22 cellular contexts compared by ENCODE assay signal in the genomic region with DNA sequence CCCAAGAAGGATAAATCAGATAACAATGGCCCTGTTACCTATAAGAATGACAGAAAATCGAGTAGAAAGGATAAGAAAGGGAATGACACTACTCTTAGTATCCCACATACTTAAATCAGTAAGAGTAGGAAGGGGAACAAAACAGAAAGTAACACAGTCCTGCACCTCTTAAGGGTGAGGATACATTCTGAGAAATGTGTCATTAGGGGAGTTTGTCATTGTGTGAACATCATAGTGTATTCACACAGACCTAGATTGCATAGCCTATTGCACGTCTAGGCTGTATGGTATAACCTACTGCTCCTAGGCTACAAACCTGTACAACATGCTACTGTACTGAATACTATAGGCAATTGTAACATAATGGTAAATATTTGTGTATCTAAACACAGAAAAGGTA.
DNase-seq lines count a peak whose midpoint lies in the region; ATAC-seq and FAIRE-seq lines count a peak whose summit lies in the region.
"Had no signal": no experiment of that assay in that cellular context is flagged by ENCODE, and none has a peak within 500 bp of the region (broad histone marks: within the 10 kb centered on the region; RNA-seq: fewer than 3 reads in every experiment).

No MANE protein-coding gene starts in this region.

- DNase-seq in activated CD4-positive, alpha-beta T cell treated with anti-CD3 and anti-CD28 coated beads for 36 hours: no peak
- no peak for DNase-seq in activated CD4-positive, alpha-beta T cell treated with anti-CD3 and anti-CD28 coated beads, Interleukin-2, amount 50 U/mL, for 1 hour
- DNase-seq in stimulated activated naive CD8-positive, alpha-beta T cell treated with anti-CD3 and anti-CD28 coated beads, Interleukin-15, Interleukin-2, amounts not matched to agents 100 U/mL and 50 U/mL, for 24 hours: no peak
- DNase-seq in cardiac septum (ENCODE audit: low spot score) (no peak), NCI-H187 treated with DMSO at 0.1 percent for 48 hours (lab: John Stamatoyannopoulos, UW) (no peak), urothelium cell line (ENCODE audit: low spot score) (no peak)
- DNase-seq: ACHN; Caco-2; CD4-positive, alpha-beta T cell; HCEC 1CT; NCI-H1694; NCI-H2081 treated with DMSO at 0.1 percent for 48 hours; NCI-H2171 treated with DMSO at 0.1 percent for 48 hours; NCI-H524 treated with DMSO at 0.1 percent for 48 hours; NCI-H82; RPMI8226; SHP77 had no signal

- no peak for FAIRE-seq in urothelium cell line (lab: Jason Lieb, UNC)
- FAIRE-seq: GM12892 had no signal

- CTCF ChIA-PET in activated CD4-positive, alpha-beta T cell treated with anti-CD3 and anti-CD28 coated beads for 36 hours (lab: Charles Lee): no interaction called here

- H3K27me3 Mint-ChIP-seq in activated CD4-positive, alpha-beta T cell treated with anti-CD3 and anti-CD28 coated beads for 36 hours: peaks cover 5% of the 10 kb centered on the region
- peaks cover 7% of the 10 kb centered on the region for H3K27me3 Mint-ChIP-seq in activated T-helper 17 cell treated with anti-CD3 and anti-CD28 coated beads, Interleukin-2, amount 50 U/mL, for 72 hours
- H3K27me3 Mint-ChIP-seq: CD4-positive, alpha-beta T cell; IgD-negative memory B cell had no signal

- intact Hi-C loops in activated CD4-positive, alpha-beta T cell treated with anti-CD3 and anti-CD28 coated beads for 36 hours (cut with DNase I, micrococcal nuclease): no loop called here
- intact Hi-C loops in cardiac septum (cut with DNase I): no loop called here

- POLR2A ChIA-PET in activated CD4-positive, alpha-beta T cell treated with anti-CD3 and anti-CD28 coated beads for 36 hours (lab: Charles Lee): no interaction called here

- H3K36me3 Mint-ChIP-seq in activated CD4-positive, alpha-beta T cell treated with anti-CD3 and anti-CD28 coated beads for 36 hours (ENCODE audit: low read depth): no peaks in the 10 kb centered on the region
- H3K36me3 Mint-ChIP-seq in activated T-helper 17 cell treated with anti-CD3 and anti-CD28 coated beads, Interleukin-2, amount 50 U/mL, for 72 hours (ENCODE audit: low read depth): no peaks in the 10 kb centered on the region
- H3K36me3 Mint-ChIP-seq: IgD-negative memory B cell had no signal

- no peak overlapping the region for H3K4me3 Mint-ChIP-seq in activated CD4-positive, alpha-beta T cell treated with anti-CD3 and anti-CD28 coated beads for 36 hours
- H3K4me3 Mint-ChIP-seq in activated T-helper 17 cell treated with anti-CD3 and anti-CD28 coated beads, Interleukin-2, amount 50 U/mL, for 72 hours: no peak overlapping the region
- H3K4me3 Mint-ChIP-seq: CD4-positive, alpha-beta T cell; GM23338; IgD-negative memory B cell had no signal

- H3K27ac Mint-ChIP-seq in activated CD4-positive, alpha-beta T cell treated with anti-CD3 and anti-CD28 coated beads for 36 hours: no peak overlapping the region
- H3K27ac Mint-ChIP-seq in activated T-helper 17 cell treated with anti-CD3 and anti-CD28 coated beads, Interleukin-2, amount 50 U/mL, for 72 hours: no peak overlapping the region
- H3K27ac Mint-ChIP-seq: CD4-positive, alpha-beta T cell; GM23338; IgD-negative memory B cell had no signal

- ATAC-seq in activated CD4-positive, alpha-beta T cell treated with anti-CD3 and anti-CD28 coated beads for 36 hours: peak; percentile 94
- ATAC-seq in HG03378 (IDR thresholded peaks at IDR 0.05; ENCODE audit: unreplicated experiment): peak; percentile 53
- peak; percentile 67 for ATAC-seq in activated T-helper 17 cell treated with anti-CD3 and anti-CD28 coated beads, Interleukin-2, amount 50 U/mL, for 72 hours (replicated peaks)
- peak; percentile 57 for ATAC-seq in stimulated activated naive CD8-positive, alpha-beta T cell treated with anti-CD3 and anti-CD28 coated beads, Interleukin-15, Interleukin-2, amounts not matched to agents 100 U/mL and 50 U/mL, for 24 hours
- ATAC-seq: GM23338 had no signal

- H3K4me1 Mint-ChIP-seq in activated CD4-positive, alpha-beta T cell treated with anti-CD3 and anti-CD28 coated beads for 36 hours: no peaks in the 10 kb centered on the region
- no peaks in the 10 kb centered on the region for H3K4me1 Mint-ChIP-seq in activated T-helper 17 cell treated with anti-CD3 and anti-CD28 coated beads, Interleukin-2, amount 50 U/mL, for 72 hours

- H3K9me3 Mint-ChIP-seq in activated CD4-positive, alpha-beta T cell treated with anti-CD3 and anti-CD28 coated beads for 36 hours (ENCODE audit: low read depth): no peaks in the 10 kb centered on the region
- no peaks in the 10 kb centered on the region for H3K9me3 Mint-ChIP-seq in activated T-helper 17 cell treated with anti-CD3 and anti-CD28 coated beads, Interleukin-2, amount 50 U/mL, for 72 hours
- H3K9me3 Mint-ChIP-seq: CD4-positive, alpha-beta T cell; GM23338; IgD-negative memory B cell had no signal
